ENCODE assay signal across 8 cellular contexts in the genomic region with DNA sequence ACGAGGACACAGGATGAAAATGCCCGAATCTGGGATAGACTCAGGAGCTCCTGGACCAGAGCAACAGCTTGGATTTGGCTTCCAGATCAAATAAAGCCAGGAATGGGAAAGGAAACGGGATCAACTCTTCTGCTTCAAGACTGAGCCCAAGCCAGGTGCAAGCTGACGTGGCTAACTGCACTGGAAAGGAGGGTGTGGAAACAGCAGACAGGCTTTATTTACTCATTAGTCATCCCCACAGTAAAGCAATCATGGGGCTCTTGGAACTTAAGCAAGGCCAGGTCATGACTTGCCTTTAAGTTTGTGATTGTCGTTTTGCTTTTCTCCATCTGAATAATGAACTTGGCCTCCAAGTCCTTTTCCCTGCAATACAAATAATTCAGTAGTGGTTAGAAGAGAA. TPM values are rescaled to one million over a fixed set of nuclear protein-coding genes. Genes with fewer than 3 reads are reported as not detected.
DNase-seq lines count a peak whose midpoint lies in the region; ATAC-seq and TF ChIP-seq lines count a peak whose summit lies in the region.

No MANE protein-coding gene starts in this region.

- H3K4me3 ChIP-seq in PC-9 (no peak overlapping the region), stomach (no peak overlapping the region)

- WGBS in stomach, 5 donors = 36 to 41% (median 39%) methylated on average over 5 of the region's 5 CpGs

- CTCF ChIA-PET in PC-9 (lab: Charles Lee) = no interaction called here

- peak; percentile 81 for DNase-seq in HS-27A (ENCODE audit: low read depth)
- DNase-seq in PC-9 = peak; percentile 57 to 91
- DNase-seq in fibroblast of the conjunctiva (ENCODE audit: low read depth) = peak; percentile 61
- DNase-seq in stomach = peak; percentile 54
- DNase-seq in 8988T = no peak
- DNase-seq in CD14-positive monocyte (ENCODE audit: low spot score) = no peak

- no peaks in the 10 kb centered on the region for H4K20me1 ChIP-seq in PC-9 (ENCODE audit: insufficient read depth)

- peaks cover 36% of the 10 kb centered on the region for H3K4me1 ChIP-seq in PC-9 (replicated peaks; ENCODE audit: insufficient read depth)
- peaks cover 0 to 7% (median 5%) of the 10 kb centered on the region in 4 donors for H3K4me1 ChIP-seq in stomach

- H3K27ac Mint-ChIP-seq in CD14-positive monocyte = no peak overlapping the region

- ATAC-seq in HG03520 (IDR thresholded peaks at IDR 0.05; ENCODE audit: unreplicated experiment) (no peak), HG03139 (IDR thresholded peaks at IDR 0.05; ENCODE audit: unreplicated experiment) (no peak)

- H2AFZ ChIP-seq in PC-9 = peak overlapping the region; percentile 65; the same call in 1 of the 2 replicates

- no peak for TF ChIP-seq EP300 in stomach (IDR thresholded peaks at IDR 0.05)

- H3K4me2 ChIP-seq in PC-9 = peak overlapping the region; percentile 68

- H3K36me3 Mint-ChIP-seq in CD14-positive monocyte = peaks cover 6 to 23% of the 10 kb centered on the region in 2 donors

- H3K27me3 ChIP-seq in PC-9 (ENCODE audit: insufficient read depth, low read depth) = no peaks in the 10 kb centered on the region
- no peaks in the 10 kb centered on the region for H3K27me3 ChIP-seq in stomach

- no peak for TF ChIP-seq CTCF in PC-9 (conservative IDR thresholded peaks at IDR 0.05)
- TF ChIP-seq CTCF in stomach (IDR thresholded peaks at IDR 0.05) = no peak
- no peak for TF ChIP-seq CTCF in CD14-positive monocyte (IDR thresholded peaks at IDR 0.05)

- intact Hi-C loops in PC-9 (cut with micrococcal nuclease; ENCODE audit: unreplicated experiment) = no loop called here
- intact Hi-C loops in stomach (cut with DNase I; ENCODE audit: low total_unique reads) = no loop called here
- intact Hi-C loops in CD14-positive monocyte (cut with micrococcal nuclease) = no loop called here

- H3K79me2 ChIP-seq in PC-9 (ENCODE audit: low read depth) = peaks cover 5% of the 10 kb centered on the region; the same call in 1 of the 2 replicates

- no peaks in the 10 kb centered on the region for H3K9me2 ChIP-seq in PC-9 (ENCODE audit: insufficient read depth)

- peaks cover 3% of the 10 kb centered on the region for H3K4me1 Mint-ChIP-seq in CD14-positive monocyte

- no peak overlapping the region for H3K4me3 Mint-ChIP-seq in CD14-positive monocyte

- peaks cover 0 to 2% (median 0%) of the 10 kb centered on the region in 3 donors for H3K27me3 Mint-ChIP-seq in CD14-positive monocyte (ENCODE audit: low read depth in 3 of 3)

- H3K9me3 Mint-ChIP-seq in CD14-positive monocyte = peaks cover 0 to 12% (median 2%) of the 10 kb centered on the region in 7 donors

- peaks cover 12% of the 10 kb centered on the region; the same call in 1 of the 2 replicates for H3F3A ChIP-seq in PC-9 (ENCODE audit: insufficient read depth, low read depth)

- no TSS peak for BruUV-seq in PC-9 (replicated peaks; lab: Mats Ljungman, UMichigan)

- H3K9me3 ChIP-seq in PC-9 (ENCODE audit: insufficient read depth, low read depth) (no peaks in the 10 kb centered on the region), stomach (no peaks in the 10 kb centered on the region)

- no peak for TF ChIP-seq POLR2A in stomach (IDR thresholded peaks at IDR 0.05)

- POLR2A ChIA-PET in PC-9 (lab: Charles Lee; ENCODE audit: unreplicated experiment) = interaction anchor here (0.7 kb wide), 1 partner anchor 203 kb away, joined by 5 read pairs; no protein-coding TSS in a partner anchor

- H3K27ac ChIP-seq in PC-9 (peak overlapping the region; percentile 88), stomach (peak overlapping the region in 4 of 5 donors; percentile 15 to 65 (median 41))

- H3K36me3 ChIP-seq in PC-9 (ENCODE audit: low read depth) = no peaks in the 10 kb centered on the region; the same call in 1 of the 2 replicates
- peaks cover 0 to 14% (median 9%) of the 10 kb centered on the region in 4 donors for H3K36me3 ChIP-seq in stomach

RNA-seq across cellular contexts. Expression of a gene that starts 45.2 kb away (rescaled TPM):
- total RNA-seq in PC-9 (2021) (15.1 and 17.6 TPM in 2 replicates), stomach (10 to 100 TPM; 23.8 to 59.8 (median 25.9) TPM)
- polyA plus RNA-seq in stomach (1 to 10 TPM; 5.0 to 8.6 (median 7.0) TPM), CD14-positive monocyte (1 to 10 TPM in 1 of 2 donors, under 1 TPM in 1; 0.89 to 2.8 TPM)

Comparison
In these comparisons a context has a peak if more than half of its experiments do, and no peak if none do; other contexts are left out.
1. DNase-seq: peak in HS-27A (single experiment), PC-9 (2 of 2), fibroblast of the conjunctiva (single experiment) and stomach (single experiment); none in 8988T (single experiment) and CD14-positive monocyte (single experiment).